In genomic region chr4:109760682-109761081, GRCh38 we compare ENCODE assay signal across 1 cellular context.
TF ChIP-seq lines count a peak whose summit lies in the region.

No MANE protein-coding gene starts in this region.

TF ChIP-seq in GM12878, 131 proteins besides CTCF, POLR2A, EP300 and RAD21:
- TF ChIP-seq MLLT1 (IDR thresholded peaks at IDR 0.05) (no peak), NR2F1 (conservative IDR thresholded peaks at IDR 0.05) (0 out of 2 replicates have a peak, but pooled peaks have one; percentile 15), NFXL1 (IDR thresholded peaks at IDR 0.05; ENCODE audit: borderline replicate concordance) (no peak)
